In the genomic region with DNA sequence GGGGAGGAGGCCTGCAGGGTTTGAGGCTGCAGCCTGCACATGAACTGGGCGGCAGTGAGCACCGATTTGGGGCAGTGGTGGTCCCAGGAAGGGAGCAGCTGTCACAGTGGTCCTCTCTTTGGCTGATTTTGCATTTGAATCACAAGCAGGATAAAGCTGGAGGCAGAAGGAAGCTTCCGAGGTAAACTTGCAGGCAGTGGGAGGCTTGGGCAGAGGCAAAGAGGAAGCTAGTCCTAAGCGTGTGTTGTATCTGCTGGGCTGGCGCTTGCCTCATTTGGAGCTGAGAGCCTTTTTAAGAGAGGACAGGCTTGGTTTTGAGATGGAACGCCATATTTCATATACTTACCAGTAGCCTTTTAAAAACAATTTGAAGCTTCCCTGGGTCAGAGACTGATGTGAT, we compare ENCODE assay signal across 29 cellular contexts.
"Had no signal": no experiment of that assay in that cellular context is flagged by ENCODE, and none has a peak within 500 bp of the region (broad histone marks: within the 10 kb centered on the region; RNA-seq: fewer than 3 reads in every experiment).

No MANE protein-coding gene starts in this region.

- H3K4me3 ChIP-seq: esophagus squamous epithelium, heart right ventricle, lower lobe of right lung, smooth muscle cell, stomach, thyroid gland had no signal

- FAIRE-seq: endometrium had no signal

- H2AFZ ChIP-seq: parathyroid adenoma had no signal

- H3K9ac ChIP-seq: parathyroid adenoma had no signal

- H3K9me3 ChIP-seq: esophagus squamous epithelium, heart right ventricle, lower lobe of right lung, thyroid gland had no signal

- H3K36me3 ChIP-seq: esophagus squamous epithelium, heart right ventricle, lower lobe of right lung, stomach, thyroid gland had no signal

- H3K4me1 ChIP-seq: esophagus squamous epithelium, lower lobe of right lung, parathyroid adenoma, stomach, thyroid gland had no signal

- DNase-seq: cortex of kidney; effector memory CD8-positive, alpha-beta T cell; erythroblast; esophagus squamous epithelium; foreskin melanocyte; glutamatergic neuron; heart right ventricle; hypothalamus; immature natural killer cell; islet precursor cell; kidney glomerular epithelial cell; left ventricle myocardium superior; lower lobe of right lung; naive thymus-derived CD8-positive, alpha-beta T cell; nephron progenitor cell; occipital lobe; stimulated activated CD4-positive, alpha-beta T cell treated with anti-CD3 and anti-CD28 coated beads, Interleukin-12 subunit alpha, Interleukin-12 subunit beta, amount 100 ng/mL, for 4 hours; stimulated activated CD4-positive, alpha-beta T cell treated with anti-CD3 and anti-CD28 coated beads, Interleukin-1b, Interleukin-23, amount 100 ng/mL, for 48 hours; stimulated activated CD4-positive, alpha-beta T cell treated with anti-CD3 and anti-CD28 coated beads, Interleukin-4, amount 100 ng/mL, for 1 hour; stimulated activated CD8-positive, alpha-beta memory T cell treated with anti-CD3 and anti-CD28 coated beads, Interleukin-4, amount 100 ng/mL, for 48 hours; stimulated activated naive CD4-positive, alpha-beta T cell; stomach; thyroid gland; trophoblast cell had no signal

- H3K4me2 ChIP-seq: smooth muscle cell had no signal

- H3K36me3 Mint-ChIP-seq: immature natural killer cell had no signal

- H3K79me2 ChIP-seq: parathyroid adenoma had no signal

- H3K27ac ChIP-seq: esophagus squamous epithelium, heart right ventricle, lower lobe of right lung, parathyroid adenoma, stomach, thyroid gland had no signal

- H3K27me3 ChIP-seq: thyroid gland had no signal

- H3K4me3 Mint-ChIP-seq: effector memory CD8-positive, alpha-beta T cell; immature natural killer cell; naive thymus-derived CD8-positive, alpha-beta T cell; nephron progenitor cell had no signal

- H3K9me3 Mint-ChIP-seq: immature natural killer cell had no signal

- H3K27ac Mint-ChIP-seq: effector memory CD8-positive, alpha-beta T cell; immature natural killer cell; naive thymus-derived CD8-positive, alpha-beta T cell; nephron progenitor cell; progenitor cell of endocrine pancreas had no signal

- ATAC-seq: effector memory CD8-positive, alpha-beta T cell; heart right ventricle; left ventricle myocardium superior; lower lobe of right lung; naive thymus-derived CD8-positive, alpha-beta T cell; sciatic nerve had no signal

- H3K4me1 Mint-ChIP-seq: immature natural killer cell; naive thymus-derived CD8-positive, alpha-beta T cell; nephron progenitor cell had no signal
